In the genomic region with DNA sequence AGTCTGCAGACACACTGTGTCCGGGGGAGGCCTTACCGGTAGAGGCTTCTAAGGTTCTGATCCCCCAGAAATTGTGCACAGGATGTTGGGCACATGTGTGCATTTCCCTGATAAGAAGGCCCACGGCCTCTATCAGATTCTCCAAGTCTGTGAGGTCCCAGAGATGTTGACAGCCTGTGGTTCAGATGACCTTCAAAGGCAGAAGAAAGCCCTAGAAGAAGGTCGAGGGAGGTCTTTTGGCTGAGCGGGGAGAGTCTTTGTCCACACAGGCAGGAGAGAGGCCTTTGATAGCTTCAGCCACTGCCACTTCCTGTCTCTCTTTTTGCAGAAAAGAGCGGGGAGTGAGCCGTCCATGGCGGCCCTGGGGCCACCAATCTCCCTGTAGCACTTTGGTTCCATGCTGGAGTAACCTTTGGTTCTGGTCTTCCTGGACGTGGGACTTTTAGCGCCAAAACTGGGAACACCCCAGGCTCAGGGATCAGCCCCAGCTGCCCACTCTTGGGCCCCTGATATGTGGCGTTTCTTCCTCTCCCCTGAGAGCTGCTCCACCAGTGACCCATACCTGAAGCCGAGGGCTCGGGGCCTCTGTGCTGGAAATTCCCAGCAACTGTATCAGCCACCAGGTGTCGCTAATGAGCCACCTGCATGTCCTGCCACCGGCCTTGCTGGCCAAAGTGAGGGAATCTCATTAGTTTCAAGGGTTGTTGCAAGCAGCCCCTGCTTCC, we compare ENCODE assay signal across 1 cellular context.
TF ChIP-seq lines count a peak whose summit lies in the region.

No MANE protein-coding gene starts in this region.

TF ChIP-seq in K562, 482 proteins besides CTCF, POLR2A, EP300 and RAD21 (continued from another document and continues in another):
- TF ChIP-seq PHB2 (IDR thresholded peaks at IDR 0.05; ENCODE audit: low read depth), result peak; percentile 72; the same call in 1 of the 2 replicates
- no peak for TF ChIP-seq ZBTB7A (IDR thresholded peaks at IDR 0.05; ENCODE audit: borderline replicate concordance, control insufficient read depth, low read depth, low read length)
- no peak; the same call in 1 of the 2 replicates for TF ChIP-seq KAT7 (CRISPR knock-in tag; IDR thresholded peaks at IDR 0.05; ENCODE audit: borderline replicate concordance)
- TF ChIP-seq, protein P1, sequence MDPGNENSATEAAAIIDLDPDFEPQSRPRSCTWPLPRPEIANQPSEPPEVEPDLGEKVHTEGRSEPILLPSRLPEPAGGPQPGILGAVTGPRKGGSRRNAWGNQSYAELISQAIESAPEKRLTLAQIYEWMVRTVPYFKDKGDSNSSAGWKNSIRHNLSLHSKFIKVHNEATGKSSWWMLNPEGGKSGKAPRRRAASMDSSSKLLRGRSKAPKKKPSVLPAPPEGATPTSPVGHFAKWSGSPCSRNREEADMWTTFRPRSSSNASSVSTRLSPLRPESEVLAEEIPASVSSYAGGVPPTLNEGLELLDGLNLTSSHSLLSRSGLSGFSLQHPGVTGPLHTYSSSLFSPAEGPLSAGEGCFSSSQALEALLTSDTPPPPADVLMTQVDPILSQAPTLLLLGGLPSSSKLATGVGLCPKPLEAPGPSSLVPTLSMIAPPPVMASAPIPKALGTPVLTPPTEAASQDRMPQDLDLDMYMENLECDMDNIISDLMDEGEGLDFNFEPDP (CRISPR knock-in tag; IDR thresholded peaks at IDR 0.05), result no peak
- TF ChIP-seq PREB (CRISPR knock-in tag; IDR thresholded peaks at IDR 0.05), result no peak
- peak; percentile 86 for TF ChIP-seq SMC3 (conservative IDR thresholded peaks at IDR 0.05; ENCODE audit: insufficient read depth, low read depth, low read length)
- TF ChIP-seq RHOXF2B (CRISPR knock-in tag; conservative IDR thresholded peaks at IDR 0.05), result 0 out of 2 replicates have a peak, but pooled peaks have one; percentile 6
- no peak for TF ChIP-seq ZNF785 (CRISPR knock-in tag; IDR thresholded peaks at IDR 0.05)
- 0 out of 2 replicates have a peak, but pooled peaks have one; percentile 68 for TF ChIP-seq EP400 (IDR thresholded peaks at IDR 0.05)
- TF ChIP-seq POLR2AphosphoS5 (IDR thresholded peaks at IDR 0.05; ENCODE audit: control insufficient read depth, insufficient read depth, low read depth, low read length), result peak; percentile 84
- TF ChIP-seq ILK (tag; IDR thresholded peaks at IDR 0.05; ENCODE audit: borderline replicate concordance, low read depth), result no peak
- no peak for TF ChIP-seq MCM3 (IDR thresholded peaks at IDR 0.05)
- peak; percentile 72 for TF ChIP-seq RBFOX2 (IDR thresholded peaks at IDR 0.05; ENCODE audit: low read depth, low read length)
- TF ChIP-seq, protein P2, sequence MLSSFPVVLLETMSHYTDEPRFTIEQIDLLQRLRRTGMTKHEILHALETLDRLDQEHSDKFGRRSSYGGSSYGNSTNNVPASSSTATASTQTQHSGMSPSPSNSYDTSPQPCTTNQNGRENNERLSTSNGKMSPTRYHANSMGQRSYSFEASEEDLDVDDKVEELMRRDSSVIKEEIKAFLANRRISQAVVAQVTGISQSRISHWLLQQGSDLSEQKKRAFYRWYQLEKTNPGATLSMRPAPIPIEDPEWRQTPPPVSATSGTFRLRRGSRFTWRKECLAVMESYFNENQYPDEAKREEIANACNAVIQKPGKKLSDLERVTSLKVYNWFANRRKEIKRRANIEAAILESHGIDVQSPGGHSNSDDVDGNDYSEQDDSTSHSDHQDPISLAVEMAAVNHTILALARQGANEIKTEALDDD (IDR thresholded peaks at IDR 0.05), result no peak; the same call in 1 of the 2 replicates
- TF ChIP-seq PTRF (tag; IDR thresholded peaks at IDR 0.05), result no peak
- TF ChIP-seq MAFK (IDR thresholded peaks at IDR 0.05; ENCODE audit: low read length), result no peak
- no peak for TF ChIP-seq CBX5 (IDR thresholded peaks at IDR 0.05; ENCODE audit: borderline replicate concordance, low read depth)
- TF ChIP-seq NEUROD1 (IDR thresholded peaks at IDR 0.05; ENCODE audit: borderline replicate concordance, low read depth, low read length, partially characterized antibody), result peak; percentile 84
- TF ChIP-seq MAFG (tag; conservative IDR thresholded peaks at IDR 0.05), result no peak
- TF ChIP-seq, protein P3, sequence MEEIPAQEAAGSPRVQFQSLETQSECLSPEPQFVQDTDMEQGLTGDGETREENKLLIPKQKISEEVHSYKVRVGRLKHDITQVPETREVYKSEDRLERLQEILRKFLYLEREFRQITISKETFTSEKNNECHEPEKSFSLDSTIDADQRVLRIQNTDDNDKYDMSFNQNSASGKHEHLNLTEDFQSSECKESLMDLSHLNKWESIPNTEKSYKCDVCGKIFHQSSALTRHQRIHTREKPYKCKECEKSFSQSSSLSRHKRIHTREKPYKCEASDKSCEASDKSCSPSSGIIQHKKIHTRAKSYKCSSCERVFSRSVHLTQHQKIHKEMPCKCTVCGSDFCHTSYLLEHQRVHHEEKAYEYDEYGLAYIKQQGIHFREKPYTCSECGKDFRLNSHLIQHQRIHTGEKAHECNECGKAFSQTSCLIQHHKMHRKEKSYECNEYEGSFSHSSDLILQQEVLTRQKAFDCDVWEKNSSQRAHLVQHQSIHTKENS (CRISPR knock-in tag; IDR thresholded peaks at IDR 0.05), result no peak
- TF ChIP-seq ZKSCAN3 (CRISPR knock-in tag; IDR thresholded peaks at IDR 0.05), result no peak
- no peak for TF ChIP-seq ZNF512 (tag; IDR thresholded peaks at IDR 0.05)
- TF ChIP-seq FOXK1 (CRISPR knock-in tag; IDR thresholded peaks at IDR 0.05; ENCODE audit: borderline replicate concordance), result no peak
- TF ChIP-seq, protein P4, sequence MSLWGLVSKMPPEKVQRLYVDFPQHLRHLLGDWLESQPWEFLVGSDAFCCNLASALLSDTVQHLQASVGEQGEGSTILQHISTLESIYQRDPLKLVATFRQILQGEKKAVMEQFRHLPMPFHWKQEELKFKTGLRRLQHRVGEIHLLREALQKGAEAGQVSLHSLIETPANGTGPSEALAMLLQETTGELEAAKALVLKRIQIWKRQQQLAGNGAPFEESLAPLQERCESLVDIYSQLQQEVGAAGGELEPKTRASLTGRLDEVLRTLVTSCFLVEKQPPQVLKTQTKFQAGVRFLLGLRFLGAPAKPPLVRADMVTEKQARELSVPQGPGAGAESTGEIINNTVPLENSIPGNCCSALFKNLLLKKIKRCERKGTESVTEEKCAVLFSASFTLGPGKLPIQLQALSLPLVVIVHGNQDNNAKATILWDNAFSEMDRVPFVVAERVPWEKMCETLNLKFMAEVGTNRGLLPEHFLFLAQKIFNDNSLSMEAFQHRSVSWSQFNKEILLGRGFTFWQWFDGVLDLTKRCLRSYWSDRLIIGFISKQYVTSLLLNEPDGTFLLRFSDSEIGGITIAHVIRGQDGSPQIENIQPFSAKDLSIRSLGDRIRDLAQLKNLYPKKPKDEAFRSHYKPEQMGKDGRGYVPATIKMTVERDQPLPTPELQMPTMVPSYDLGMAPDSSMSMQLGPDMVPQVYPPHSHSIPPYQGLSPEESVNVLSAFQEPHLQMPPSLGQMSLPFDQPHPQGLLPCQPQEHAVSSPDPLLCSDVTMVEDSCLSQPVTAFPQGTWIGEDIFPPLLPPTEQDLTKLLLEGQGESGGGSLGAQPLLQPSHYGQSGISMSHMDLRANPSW (CRISPR knock-in tag; IDR thresholded peaks at IDR 0.05), result 0 out of 2 replicates have a peak, but pooled peaks have one; percentile 27
- TF ChIP-seq NCOA2 (IDR thresholded peaks at IDR 0.05; ENCODE audit: partially characterized antibody in 2 of 2), result no peak
- TF ChIP-seq PRPF4 (IDR thresholded peaks at IDR 0.05; ENCODE audit: insufficient read depth, low read depth, low read length, poor library complexity, severe bottlenecking), result no peak
- TF ChIP-seq PHF20 (IDR thresholded peaks at IDR 0.05; ENCODE audit: partially characterized antibody), result no peak
- TF ChIP-seq ZNF212 (CRISPR knock-in tag; IDR thresholded peaks at IDR 0.05), result no peak
- TF ChIP-seq POLR3A (IDR thresholded peaks at IDR 0.05; ENCODE audit: borderline replicate concordance, extremely low read depth, insufficient read depth, insufficient read length), result no peak
- no peak for TF ChIP-seq KDM2B (CRISPR knock-in tag; IDR thresholded peaks at IDR 0.05)
- no peak for TF ChIP-seq PHTF2 (CRISPR knock-in tag; IDR thresholded peaks at IDR 0.05)
- TF ChIP-seq MXI1 (IDR thresholded peaks at IDR 0.05; ENCODE audit: low read depth, low read length), result no peak
- TF ChIP-seq, protein P5, sequence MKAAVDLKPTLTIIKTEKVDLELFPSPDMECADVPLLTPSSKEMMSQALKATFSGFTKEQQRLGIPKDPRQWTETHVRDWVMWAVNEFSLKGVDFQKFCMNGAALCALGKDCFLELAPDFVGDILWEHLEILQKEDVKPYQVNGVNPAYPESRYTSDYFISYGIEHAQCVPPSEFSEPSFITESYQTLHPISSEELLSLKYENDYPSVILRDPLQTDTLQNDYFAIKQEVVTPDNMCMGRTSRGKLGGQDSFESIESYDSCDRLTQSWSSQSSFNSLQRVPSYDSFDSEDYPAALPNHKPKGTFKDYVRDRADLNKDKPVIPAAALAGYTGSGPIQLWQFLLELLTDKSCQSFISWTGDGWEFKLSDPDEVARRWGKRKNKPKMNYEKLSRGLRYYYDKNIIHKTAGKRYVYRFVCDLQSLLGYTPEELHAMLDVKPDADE (conservative IDR thresholded peaks at IDR 0.05; ENCODE audit: control insufficient read depth, low read depth, low read length), result peak; percentile 57; the same call in 1 of the 2 replicates
- 0 out of 2 replicates have a peak, but pooled peaks have one; percentile 21 for TF ChIP-seq PTBP1 (IDR thresholded peaks at IDR 0.05; ENCODE audit: low read depth, low read length)
- TF ChIP-seq, protein P6, sequence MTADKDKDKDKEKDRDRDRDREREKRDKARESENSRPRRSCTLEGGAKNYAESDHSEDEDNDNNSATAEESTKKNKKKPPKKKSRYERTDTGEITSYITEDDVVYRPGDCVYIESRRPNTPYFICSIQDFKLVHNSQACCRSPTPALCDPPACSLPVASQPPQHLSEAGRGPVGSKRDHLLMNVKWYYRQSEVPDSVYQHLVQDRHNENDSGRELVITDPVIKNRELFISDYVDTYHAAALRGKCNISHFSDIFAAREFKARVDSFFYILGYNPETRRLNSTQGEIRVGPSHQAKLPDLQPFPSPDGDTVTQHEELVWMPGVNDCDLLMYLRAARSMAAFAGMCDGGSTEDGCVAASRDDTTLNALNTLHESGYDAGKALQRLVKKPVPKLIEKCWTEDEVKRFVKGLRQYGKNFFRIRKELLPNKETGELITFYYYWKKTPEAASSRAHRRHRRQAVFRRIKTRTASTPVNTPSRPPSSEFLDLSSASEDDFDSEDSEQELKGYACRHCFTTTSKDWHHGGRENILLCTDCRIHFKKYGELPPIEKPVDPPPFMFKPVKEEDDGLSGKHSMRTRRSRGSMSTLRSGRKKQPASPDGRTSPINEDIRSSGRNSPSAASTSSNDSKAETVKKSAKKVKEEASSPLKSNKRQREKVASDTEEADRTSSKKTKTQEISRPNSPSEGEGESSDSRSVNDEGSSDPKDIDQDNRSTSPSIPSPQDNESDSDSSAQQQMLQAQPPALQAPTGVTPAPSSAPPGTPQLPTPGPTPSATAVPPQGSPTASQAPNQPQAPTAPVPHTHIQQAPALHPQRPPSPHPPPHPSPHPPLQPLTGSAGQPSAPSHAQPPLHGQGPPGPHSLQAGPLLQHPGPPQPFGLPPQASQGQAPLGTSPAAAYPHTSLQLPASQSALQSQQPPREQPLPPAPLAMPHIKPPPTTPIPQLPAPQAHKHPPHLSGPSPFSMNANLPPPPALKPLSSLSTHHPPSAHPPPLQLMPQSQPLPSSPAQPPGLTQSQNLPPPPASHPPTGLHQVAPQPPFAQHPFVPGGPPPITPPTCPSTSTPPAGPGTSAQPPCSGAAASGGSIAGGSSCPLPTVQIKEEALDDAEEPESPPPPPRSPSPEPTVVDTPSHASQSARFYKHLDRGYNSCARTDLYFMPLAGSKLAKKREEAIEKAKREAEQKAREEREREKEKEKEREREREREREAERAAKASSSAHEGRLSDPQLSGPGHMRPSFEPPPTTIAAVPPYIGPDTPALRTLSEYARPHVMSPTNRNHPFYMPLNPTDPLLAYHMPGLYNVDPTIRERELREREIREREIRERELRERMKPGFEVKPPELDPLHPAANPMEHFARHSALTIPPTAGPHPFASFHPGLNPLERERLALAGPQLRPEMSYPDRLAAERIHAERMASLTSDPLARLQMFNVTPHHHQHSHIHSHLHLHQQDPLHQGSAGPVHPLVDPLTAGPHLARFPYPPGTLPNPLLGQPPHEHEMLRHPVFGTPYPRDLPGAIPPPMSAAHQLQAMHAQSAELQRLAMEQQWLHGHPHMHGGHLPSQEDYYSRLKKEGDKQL (CRISPR knock-in tag; IDR thresholded peaks at IDR 0.05; ENCODE audit: borderline replicate concordance), result no peak
